Comparison of ENCODE assay signal across 7 cellular contexts in genomic region chr1:151255381-151255780, GRCh38. TPM values are rescaled to one million over a fixed set of nuclear protein-coding genes. Genes with fewer than 3 reads are reported as not detected.
A peak's percentile ranks its signal among the peaks of the same experiment; 100 is the strongest.
DNase-seq lines count a peak whose midpoint lies in the region; ATAC-seq, FAIRE-seq and TF ChIP-seq lines count a peak whose summit lies in the region.

No MANE protein-coding gene starts in this region.

- no peak for ATAC-seq in gastroesophageal sphincter
- no peak for ATAC-seq in GM21576 (IDR thresholded peaks at IDR 0.05; ENCODE audit: unreplicated experiment)
- no peak for ATAC-seq in GM21423 (IDR thresholded peaks at IDR 0.05; ENCODE audit: unreplicated experiment)

- no peak for TF ChIP-seq POLR2A in gastroesophageal sphincter (IDR thresholded peaks at IDR 0.05)

- DNase-seq in GM19239 (ENCODE audit: insufficient read length, low spot score) (no peak), NOMO-1 treated with DMSO at 0.1 percent for 48 hours (lab: John Stamatoyannopoulos, UW; ENCODE audit: unreplicated experiment) (no peak)

- H3K9me2 ChIP-seq in SU-DHL-6 (replicated peaks; ENCODE audit: insufficient read depth, low read length) = no peaks in the 10 kb centered on the region

- H3K4me1 ChIP-seq in gastroesophageal sphincter = peaks cover 3 to 43% (median 8%) of the 10 kb centered on the region in 3 donors

- H3K27ac ChIP-seq in SU-DHL-6 (ENCODE audit: low read depth, low read length) = peak overlapping the region; percentile 11; the same call in 1 of the 2 replicates
- H3K27ac ChIP-seq in gastroesophageal sphincter = peak overlapping the region in 3 of 4 donors; percentile 92 to 93 (median 92)
- peak overlapping the region in 17 of 21 experiments; percentile 88 to 98 (median 93) for H3K27ac ChIP-seq in skin epidermis

- FAIRE-seq in GM19239 (lab: Jason Lieb, UNC) = peak; percentile 14

- TF ChIP-seq EP300 in gastroesophageal sphincter (IDR thresholded peaks at IDR 0.05) = no peak

- H3K9me3 ChIP-seq in SU-DHL-6 (ENCODE audit: insufficient read depth, low read length) (no peaks in the 10 kb centered on the region), gastroesophageal sphincter (no peaks in the 10 kb centered on the region)

- H3F3A ChIP-seq in SU-DHL-6 (ENCODE audit: insufficient read depth) = peaks cover 23% of the 10 kb centered on the region; the same call in 1 of the 2 replicates

- H3K4me2 ChIP-seq in SU-DHL-6 (ENCODE audit: low read depth, low read length, poor library complexity, severe bottlenecking) = peak overlapping the region; percentile 74

- H3K4me3 ChIP-seq in SU-DHL-6 (ENCODE audit: insufficient read depth, low read length, poor library complexity, severe bottlenecking) = peak overlapping the region; percentile 90
- H3K4me3 ChIP-seq in gastroesophageal sphincter = peak overlapping the region; percentile 72 to 89
- peak overlapping the region; percentile 82 to 92 (median 92) for H3K4me3 ChIP-seq in skin epidermis

- H2AFZ ChIP-seq in SU-DHL-6 (ENCODE audit: low read depth, low read length, severe bottlenecking) = peak overlapping the region; percentile 87

- H3K27me3 ChIP-seq in SU-DHL-6 (ENCODE audit: low read length) = no peaks in the 10 kb centered on the region
- no peaks in the 10 kb centered on the region for H3K27me3 ChIP-seq in gastroesophageal sphincter

- H3K36me3 ChIP-seq in SU-DHL-6 (ENCODE audit: low read length) = no peaks in the 10 kb centered on the region
- H3K36me3 ChIP-seq in gastroesophageal sphincter = no peaks in the 10 kb centered on the region

- H4K20me1 ChIP-seq in SU-DHL-6 (ENCODE audit: low read depth, low read length) = no peaks in the 10 kb centered on the region

- no peak for TF ChIP-seq CTCF in SU-DHL-6 (IDR thresholded peaks at IDR 0.05; ENCODE audit: insufficient read depth, low read length, poor library complexity, severe bottlenecking)
- TF ChIP-seq CTCF in gastroesophageal sphincter (IDR thresholded peaks at IDR 0.05) = no peak

- H3K79me2 ChIP-seq in SU-DHL-6 (ENCODE audit: insufficient read depth, low read length) = peaks cover 54% of the 10 kb centered on the region

- 34 to 44% methylated on average over 10 of the region's 10 CpGs for WGBS in gastroesophageal sphincter (ENCODE audit: low coverage in 1 of 2), 2 donors

- H3K9ac ChIP-seq in SU-DHL-6 (ENCODE audit: low read length) = peak overlapping the region; percentile 80

RNA-seq across cellular contexts. Expression of gene PSMD4, which starts 0.8 kb away (rescaled TPM):
- total RNA-seq in gastroesophageal sphincter = 100 to 1,000 TPM; 163 to 184 (median 171) TPM

RNA-seq across cellular contexts. Expression of gene ZNF687, which starts 26.7 kb away (rescaled TPM):
- total RNA-seq in gastroesophageal sphincter = 10 to 100 TPM; 18.4 to 27.6 (median 24.4) TPM

RNA-seq across cellular contexts. Expression of gene PIP5K1A, which starts 57.0 kb away (rescaled TPM):
- total RNA-seq in gastroesophageal sphincter = 10 to 100 TPM; 42.8 to 80.1 (median 49.9) TPM

Comparison
In these comparisons a context has a peak if more than half of its experiments do, and no peak if none do; other contexts are left out.
1. H3K27ac ChIP-seq: peak in every context shown above with its lines; median percentile 93 in skin epidermis; 92 in gastroesophageal sphincter; 11 in SU-DHL-6.